ENCODE assay signal across 1 cellular context in the genomic region with DNA sequence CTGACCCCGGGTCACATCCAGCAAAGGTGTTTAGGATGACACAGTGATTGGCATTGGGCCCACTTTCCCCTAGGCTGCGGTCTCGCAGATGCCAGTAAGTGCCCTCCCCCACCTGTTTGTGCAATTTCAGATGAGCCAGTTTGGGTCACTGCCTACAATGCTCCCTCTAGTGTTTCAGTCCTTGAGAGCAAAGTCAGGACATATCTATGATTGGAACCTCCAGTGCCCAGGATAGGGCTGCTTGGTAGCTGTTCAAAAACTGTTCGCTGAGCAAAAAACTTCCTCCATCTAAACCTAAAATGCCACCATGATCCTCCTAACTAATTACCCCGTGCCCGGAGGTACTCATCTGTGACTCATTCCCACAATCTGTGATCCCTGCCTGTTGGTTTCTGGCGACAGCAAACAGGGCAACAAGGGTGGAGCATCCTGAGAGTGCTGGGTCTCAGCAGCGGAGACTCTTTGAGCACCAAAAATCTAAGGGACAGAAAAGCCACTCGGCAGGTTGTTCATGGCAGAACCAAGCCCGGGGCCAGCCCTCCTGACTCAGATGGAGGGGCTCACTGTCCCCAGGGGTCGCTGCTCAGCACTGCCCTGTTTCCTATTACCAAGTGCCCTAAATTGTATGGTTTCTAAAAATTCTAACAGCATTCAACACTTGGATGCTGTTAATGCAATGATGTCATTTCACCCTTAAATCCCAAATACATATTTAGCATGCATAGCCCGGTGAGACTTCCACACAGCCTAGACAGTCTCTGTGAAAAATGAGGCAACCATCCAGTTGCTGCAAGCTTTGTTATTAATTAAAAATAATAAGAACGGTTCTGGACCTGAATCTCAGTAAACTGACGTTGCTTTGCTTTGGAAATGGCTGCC.
TF ChIP-seq lines count a peak whose summit lies in the region.

No MANE protein-coding gene starts in this region.

TF ChIP-seq in A549, 52 proteins besides CTCF, POLR2A, EP300 and RAD21 (continued from another document):
- TF ChIP-seq, protein P1, sequence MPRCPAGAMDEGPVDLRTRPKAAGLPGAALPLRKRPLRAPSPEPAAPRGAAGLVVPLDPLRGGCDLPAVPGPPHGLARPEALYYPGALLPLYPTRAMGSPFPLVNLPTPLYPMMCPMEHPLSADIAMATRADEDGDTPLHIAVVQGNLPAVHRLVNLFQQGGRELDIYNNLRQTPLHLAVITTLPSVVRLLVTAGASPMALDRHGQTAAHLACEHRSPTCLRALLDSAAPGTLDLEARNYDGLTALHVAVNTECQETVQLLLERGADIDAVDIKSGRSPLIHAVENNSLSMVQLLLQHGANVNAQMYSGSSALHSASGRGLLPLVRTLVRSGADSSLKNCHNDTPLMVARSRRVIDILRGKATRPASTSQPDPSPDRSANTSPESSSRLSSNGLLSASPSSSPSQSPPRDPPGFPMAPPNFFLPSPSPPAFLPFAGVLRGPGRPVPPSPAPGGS (IDR thresholded peaks at IDR 0.05): no peak
- TF ChIP-seq RNF2 (IDR thresholded peaks at IDR 0.05; ENCODE audit: borderline replicate concordance, low read depth) (no peak), FOSB (CRISPR knock-in tag; IDR thresholded peaks at IDR 0.05) (no peak), CEBPB (IDR thresholded peaks at IDR 0.05) (peak; percentile 75 to 88)
